Comparison of ENCODE assay signal across 8 cellular contexts in the genomic region with DNA sequence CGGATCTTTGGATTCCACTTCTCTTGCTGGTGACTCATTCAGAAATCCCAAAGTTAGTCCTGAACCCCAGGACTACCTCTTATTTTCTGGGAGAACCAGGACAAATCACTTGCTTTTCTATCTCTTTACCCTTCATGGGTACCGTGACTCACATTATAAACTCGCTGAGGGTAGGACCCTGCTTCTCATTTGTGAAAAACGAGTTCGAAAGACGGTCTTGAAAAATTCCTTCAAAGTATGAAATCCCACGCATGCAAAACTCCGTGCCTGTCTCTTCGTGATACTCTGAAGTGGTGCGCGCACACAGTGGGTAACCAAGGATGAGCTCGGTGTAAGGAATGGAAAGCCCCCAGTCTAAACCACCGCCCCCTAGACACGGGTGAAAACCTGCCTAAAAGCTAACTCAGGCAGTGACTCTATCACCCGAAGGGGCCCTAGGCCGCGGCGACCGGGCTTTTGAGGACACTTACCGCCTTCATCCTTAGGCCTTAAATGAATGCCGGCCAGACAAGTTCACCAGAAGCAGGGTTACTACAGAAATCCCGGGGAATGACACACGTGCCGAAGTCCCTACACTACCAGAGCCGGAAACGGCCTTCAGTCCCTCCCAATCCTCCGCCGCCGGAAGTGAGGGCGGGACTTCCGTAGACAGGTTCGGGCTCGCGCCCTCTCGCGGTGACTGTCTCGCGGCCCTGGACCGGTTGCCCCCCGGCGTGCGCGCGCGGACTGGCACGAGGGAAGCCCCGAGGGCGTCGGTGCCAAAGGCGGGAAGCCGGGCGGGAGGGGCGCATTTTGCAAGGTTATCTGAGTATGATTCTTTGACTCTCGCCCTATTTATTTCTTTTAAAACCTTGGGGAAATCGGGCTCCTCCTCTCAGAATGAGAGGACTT. TPM values are rescaled to one million over a fixed set of nuclear protein-coding genes. Genes with fewer than 3 reads are reported as not detected.
A peak's percentile ranks its signal among the peaks of the same experiment; 100 is the strongest.
DNase-seq lines count a peak whose midpoint lies in the region; ATAC-seq and TF ChIP-seq lines count a peak whose summit lies in the region.

A gene with protein sequence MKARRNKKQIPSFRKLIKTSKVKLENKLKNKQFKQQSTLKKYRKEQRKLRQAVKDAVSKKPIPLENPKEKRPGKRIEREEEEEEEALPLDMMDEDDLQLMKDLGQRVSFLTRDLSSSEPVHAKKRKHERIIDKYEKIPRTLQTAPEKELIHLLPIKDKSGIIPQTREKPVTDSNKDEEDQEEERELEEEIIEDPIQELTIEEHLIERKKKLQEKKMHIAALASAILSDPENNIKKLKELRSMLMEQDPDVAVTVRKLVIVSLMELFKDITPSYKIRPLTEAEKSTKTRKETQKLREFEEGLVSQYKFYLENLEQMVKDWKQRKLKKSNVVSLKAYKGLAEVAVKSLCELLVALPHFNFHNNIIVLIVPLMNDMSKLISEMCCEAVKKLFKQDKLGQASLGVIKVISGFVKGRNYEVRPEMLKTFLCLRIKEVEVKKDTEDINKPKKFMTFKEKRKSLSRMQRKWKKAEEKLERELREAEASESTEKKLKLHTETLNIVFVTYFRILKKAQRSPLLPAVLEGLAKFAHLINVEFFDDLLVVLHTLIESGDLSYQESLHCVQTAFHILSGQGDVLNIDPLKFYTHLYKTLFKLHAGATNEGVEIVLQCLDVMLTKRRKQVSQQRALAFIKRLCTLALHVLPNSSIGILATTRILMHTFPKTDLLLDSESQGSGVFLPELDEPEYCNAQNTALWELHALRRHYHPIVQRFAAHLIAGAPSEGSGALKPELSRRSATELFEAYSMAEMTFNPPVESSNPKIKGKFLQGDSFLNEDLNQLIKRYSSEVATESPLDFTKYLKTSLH (minus strand): TSS at position 580 of the 891 bp plus-strand sequence. CDS start 101 bp downstream, at position 479.

- DNase-seq in EH (ENCODE audit: low read depth) (peak; percentile 95), Karpas-422 (peak; percentile 94), RPMI7951 (ENCODE audit: low read depth) (peak; percentile 91), fibroblast of lung (ENCODE audit: low read depth in 2 of 2) (peak; percentile 94 to 95)
- DNase-seq in activated T-helper 1 cell treated with anti-CD3 and anti-CD28 coated beads, Interleukin-2, amount 50 U/mL, for 16 hours (ENCODE audit: low read depth in 1 of 2, low spot score in 1 of 2), result peak; percentile 91 to 93
- DNase-seq in naive thymus-derived CD4-positive, alpha-beta T cell, result peak; percentile 85 to 96 (median 91)
- DNase-seq in stimulated activated naive B cell treated with anti-CD40 and anti-IgM and Interleukin-4, amounts not matched to agents 10 μg/mL and 1 μg/mL and 100 μg/mL, for 72 hours, result peak; percentile 96

- TF ChIP-seq CTCF in fibroblast of lung (conservative IDR thresholded peaks at IDR 0.05 in 1 of 2, IDR thresholded peaks at IDR 0.05 in 1 of 2; ENCODE audit: low read depth in 1 of 2, low read length in 2 of 2), result peak; percentile 64 to 67

- no peaks in the 10 kb centered on the region for H3K9me2 ChIP-seq in Karpas-422 (replicated peaks; ENCODE audit: insufficient read depth, low read length)

- H3K27me3 ChIP-seq in Karpas-422 (ENCODE audit: low read length) (no peaks in the 10 kb centered on the region), fibroblast of lung (ENCODE audit: control insufficient read depth, insufficient read depth, low read length) (no peaks in the 10 kb centered on the region)
- H3K27me3 ChIP-seq in naive thymus-derived CD4-positive, alpha-beta T cell (ENCODE audit: control insufficient read depth in 2 of 2, insufficient read depth in 2 of 2, low read length in 2 of 2), result no peaks in the 10 kb centered on the region

- H3K4me3 Mint-ChIP-seq in naive thymus-derived CD4-positive, alpha-beta T cell, result peak within 1 kb of the TSS; percentile 93 to 98 (median 96)
- H3K4me3 Mint-ChIP-seq in stimulated activated naive B cell treated with anti-CD40 and anti-IgM and Interleukin-4, amounts not matched to agents 10 μg/mL and 1 μg/mL and 100 μg/mL, for 72 hours, result peak within 1 kb of the TSS; percentile 91 to 95

- no peak within 1 kb of the TSS for H3K27ac ChIP-seq in Karpas-422 (ENCODE audit: low read length)
- H3K27ac ChIP-seq in fibroblast of lung (ENCODE audit: insufficient read depth, low read length), result peak within 1 kb of the TSS; percentile 84
- H3K27ac ChIP-seq in naive thymus-derived CD4-positive, alpha-beta T cell (ENCODE audit: low read depth, low read length), result peak within 1 kb of the TSS; percentile 92

- peaks cover 14% of the 10 kb centered on the region for H3K4me1 ChIP-seq in Karpas-422 (ENCODE audit: low read length)
- H3K4me1 ChIP-seq in fibroblast of lung (ENCODE audit: control insufficient read depth, extremely low read depth, insufficient read depth, low read length), result peaks cover 4% of the 10 kb centered on the region
- H3K4me1 ChIP-seq in naive thymus-derived CD4-positive, alpha-beta T cell (ENCODE audit: control insufficient read depth in 2 of 2, insufficient read depth in 2 of 2, low read length in 2 of 2), result peaks cover 13 to 18% of the 10 kb centered on the region in 2 donors

- H3K9ac ChIP-seq in Karpas-422 (ENCODE audit: low read length) (peak within 1 kb of the TSS; percentile 86), fibroblast of lung (ENCODE audit: insufficient read depth, low read length) (peak within 1 kb of the TSS; percentile 64)

- H3K79me2 ChIP-seq in Karpas-422 (ENCODE audit: low read length) (peaks cover 34% of the 10 kb centered on the region), fibroblast of lung (ENCODE audit: control insufficient read depth, insufficient read depth, low read length) (peaks cover 22% of the 10 kb centered on the region)

- peaks cover 0 to 1% (median 0%) of the 10 kb centered on the region in 11 donors for H3K9me3 Mint-ChIP-seq in naive thymus-derived CD4-positive, alpha-beta T cell
- peaks cover 0 to 3% of the 10 kb centered on the region in 2 donors for H3K9me3 Mint-ChIP-seq in stimulated activated naive B cell treated with anti-CD40 and anti-IgM and Interleukin-4, amounts not matched to agents 10 μg/mL and 1 μg/mL and 100 μg/mL, for 72 hours

- POLR2A ChIA-PET in naive thymus-derived CD4-positive, alpha-beta T cell (lab: Charles Lee), result interaction anchor here (1.7 kb wide), 1 partner anchor 9 kb away, joined by 6 read pairs; no protein-coding TSS in a partner anchor

- peak; percentile 99 for ATAC-seq in GM21825 (IDR thresholded peaks at IDR 0.05; ENCODE audit: unreplicated experiment)
- peak; percentile 97 for ATAC-seq in naive thymus-derived CD4-positive, alpha-beta T cell
- ATAC-seq in stimulated activated naive B cell treated with anti-CD40 and anti-IgM and Interleukin-4, amounts not matched to agents 10 μg/mL and 1 μg/mL and 100 μg/mL, for 72 hours (replicated peaks), result peak; percentile 98

- H2AFZ ChIP-seq in Karpas-422 (ENCODE audit: low read length) (peak within 1 kb of the TSS; percentile 81), fibroblast of lung (ENCODE audit: low read length) (peak within 1 kb of the TSS; percentile 71)

- H3K27ac Mint-ChIP-seq in naive thymus-derived CD4-positive, alpha-beta T cell, result peak within 1 kb of the TSS; percentile 90 to 99 (median 97)
- peak within 1 kb of the TSS; percentile 97 for H3K27ac Mint-ChIP-seq in stimulated activated naive B cell treated with anti-CD40 and anti-IgM and Interleukin-4, amounts not matched to agents 10 μg/mL and 1 μg/mL and 100 μg/mL, for 72 hours

- H3K4me2 ChIP-seq in Karpas-422 (ENCODE audit: low read depth, low read length, poor library complexity, severe bottlenecking) (peak within 1 kb of the TSS; percentile 80), fibroblast of lung (ENCODE audit: extremely low read depth, insufficient read depth, low read length) (peak within 1 kb of the TSS; percentile 77)

- H3K4me3 ChIP-seq in Karpas-422 (ENCODE audit: low read length) (peak within 1 kb of the TSS; percentile 92), fibroblast of lung (replicated peaks in 1 of 4; ENCODE audit: control extremely low read depth in 1 of 4, insufficient read depth in 1 of 4, low read depth in 3 of 4, low read length in 4 of 4) (peak within 1 kb of the TSS; percentile 83 to 90 (median 87))
- peak within 1 kb of the TSS; percentile 76 for H3K4me3 ChIP-seq in naive thymus-derived CD4-positive, alpha-beta T cell (ENCODE audit: low read length)

- no peaks in the 10 kb centered on the region for H3K9me3 ChIP-seq in Karpas-422 (ENCODE audit: low read length)
- H3K9me3 ChIP-seq in fibroblast of lung (ENCODE audit: control insufficient read depth, insufficient read depth, low read depth, low read length), result no peaks in the 10 kb centered on the region
- no peaks in the 10 kb centered on the region for H3K9me3 ChIP-seq in naive thymus-derived CD4-positive, alpha-beta T cell (ENCODE audit: control insufficient read depth in 2 of 3, low read length in 3 of 3)

- peaks cover 20 to 54% (median 42%) of the 10 kb centered on the region in 7 donors for H3K4me1 Mint-ChIP-seq in naive thymus-derived CD4-positive, alpha-beta T cell
- H3K4me1 Mint-ChIP-seq in stimulated activated naive B cell treated with anti-CD40 and anti-IgM and Interleukin-4, amounts not matched to agents 10 μg/mL and 1 μg/mL and 100 μg/mL, for 72 hours, result peaks cover 14 to 35% of the 10 kb centered on the region in 2 donors

- H4K20me1 ChIP-seq in Karpas-422 (ENCODE audit: insufficient read depth, low read depth, low read length), result no peaks in the 10 kb centered on the region
- no peaks in the 10 kb centered on the region for H4K20me1 ChIP-seq in fibroblast of lung (ENCODE audit: control insufficient read depth, extremely low read depth, insufficient read depth, low read length)

- H3K36me3 ChIP-seq in Karpas-422 (ENCODE audit: insufficient read depth, low read length), result peaks cover 1% of the 10 kb centered on the region; the same call in 1 of the 2 replicates
- H3K36me3 ChIP-seq in fibroblast of lung (ENCODE audit: control insufficient read depth, insufficient read depth, low read length), result peaks cover 1% of the 10 kb centered on the region
- peaks cover 0 to 4% (median 2%) of the 10 kb centered on the region in 3 experiments for H3K36me3 ChIP-seq in naive thymus-derived CD4-positive, alpha-beta T cell (ENCODE audit: control insufficient read depth in 2 of 3, insufficient read depth in 3 of 3, low read length in 3 of 3)

- H3K36me3 Mint-ChIP-seq in naive thymus-derived CD4-positive, alpha-beta T cell, result peaks cover 18 to 24% (median 19%) of the 10 kb centered on the region in 5 donors
- H3K36me3 Mint-ChIP-seq in stimulated activated naive B cell treated with anti-CD40 and anti-IgM and Interleukin-4, amounts not matched to agents 10 μg/mL and 1 μg/mL and 100 μg/mL, for 72 hours, result peaks cover 16 to 31% of the 10 kb centered on the region in 2 donors

- H3K27me3 Mint-ChIP-seq in naive thymus-derived CD4-positive, alpha-beta T cell, result peaks cover 0 to 14% (median 9%) of the 10 kb centered on the region in 5 donors
- peaks cover 16 to 19% of the 10 kb centered on the region in 2 donors for H3K27me3 Mint-ChIP-seq in stimulated activated naive B cell treated with anti-CD40 and anti-IgM and Interleukin-4, amounts not matched to agents 10 μg/mL and 1 μg/mL and 100 μg/mL, for 72 hours

- CTCF ChIA-PET in naive thymus-derived CD4-positive, alpha-beta T cell (lab: Charles Lee), result interaction anchor here (0.8 to 1.5 kb wide), 3 partner anchors 12 to 35 kb away, joined by 3 to 4 read pairs (median 3); no protein-coding TSS in a partner anchor

- intact Hi-C loops in naive thymus-derived CD4-positive, alpha-beta T cell (cut with micrococcal nuclease), result loop anchor here (1.0 to 10.0 kb wide), 9 partner anchors 16 to 1772 kb away; partner anchors contain the start of genes CEP55 (in 2 of the 2), FRA10AC1 (in 2 of the 2), HELLS (in 2 of the 2) and KIF11 (in 1 of the 2)

RNA-seq across cellular contexts. Expression of the gene that starts here (rescaled TPM):
- 12.8 and 25.5 TPM in 2 replicates for total RNA-seq in Karpas-422 (2014; rRNA removed; shearing (Covaris generic); ENCODE audit: low replicate concordance)
- 31.6 and 40.4 TPM in 2 replicates for total RNA-seq in RPMI7951 (2014; rRNA removed; shearing (Covaris generic))
- 27.2 and 31.3 TPM in 2 replicates for total RNA-seq in fibroblast of lung
- 19.5 and 19.8 TPM in 2 replicates for polyA plus RNA-seq in fibroblast of lung
- 13.7 and 15.3 TPM in 2 replicates for polyA plus RNA-seq in fibroblast of lung (2012)
- 0.51 and 6.3 TPM in 2 replicates for polyA minus RNA-seq in fibroblast of lung (ENCODE audit: low replicate concordance)
- 10 to 100 TPM in 4 of 5 experiments, 1 to 10 TPM in 1; 8.6 to 28.8 (median 24.8) TPM for total RNA-seq in naive thymus-derived CD4-positive, alpha-beta T cell
- 10 to 100 TPM in 1 of 2 donors, 1 to 10 TPM in 1; 8.0 to 10.1 TPM for polyA plus RNA-seq in naive thymus-derived CD4-positive, alpha-beta T cell
